ENCODE assay signal across 8 cellular contexts in the genomic region with DNA sequence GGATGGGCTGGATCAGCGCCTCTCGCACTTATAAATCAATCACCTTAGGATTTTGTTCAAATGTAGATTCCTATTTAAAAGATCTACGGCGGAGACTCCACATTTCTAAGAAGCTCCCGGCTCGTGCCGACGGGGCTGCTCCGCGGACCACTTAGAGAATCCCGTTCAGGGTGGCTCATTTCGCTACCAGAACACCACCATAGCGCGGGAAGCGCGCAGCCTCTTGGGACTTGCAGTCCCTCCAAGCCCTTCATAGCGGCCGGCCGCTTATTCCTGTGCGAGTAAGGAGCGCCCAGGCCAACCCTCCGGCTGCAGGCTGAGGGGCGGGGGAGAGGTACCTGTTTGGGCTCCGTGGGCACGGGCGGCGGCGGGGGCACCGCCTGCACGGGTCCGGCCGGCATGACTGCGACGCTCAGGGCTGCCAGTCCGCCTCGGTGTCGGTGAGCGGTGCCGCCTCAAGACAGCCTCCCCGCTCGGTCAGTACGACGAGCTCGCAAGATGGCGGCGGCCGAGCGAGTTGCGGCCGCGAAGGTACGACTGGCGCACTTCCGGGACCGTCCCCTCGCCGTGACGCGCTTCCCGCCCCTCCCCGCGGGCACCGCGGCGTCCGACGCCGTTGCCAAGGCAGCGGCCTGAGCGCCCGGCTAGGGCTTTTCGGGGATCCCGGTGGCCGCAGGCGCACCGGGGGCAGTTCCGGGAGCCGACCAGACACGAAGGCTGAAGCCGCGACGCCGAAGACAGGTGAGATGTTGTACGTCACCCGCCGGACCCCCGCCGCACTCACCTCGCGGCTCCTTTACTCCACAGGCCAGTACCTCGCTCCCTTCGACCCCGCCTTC. TPM values are rescaled to one million over a fixed set of nuclear protein-coding genes. Genes with fewer than 3 reads are reported as not detected.
DNase-seq lines count a peak whose midpoint lies in the region; ATAC-seq and TF ChIP-seq lines count a peak whose summit lies in the region.

A gene (plus strand): TSS at position 616 of the 839 bp plus-strand sequence. CDS start 8,994 bp downstream, outside the sequence.
A gene with protein sequence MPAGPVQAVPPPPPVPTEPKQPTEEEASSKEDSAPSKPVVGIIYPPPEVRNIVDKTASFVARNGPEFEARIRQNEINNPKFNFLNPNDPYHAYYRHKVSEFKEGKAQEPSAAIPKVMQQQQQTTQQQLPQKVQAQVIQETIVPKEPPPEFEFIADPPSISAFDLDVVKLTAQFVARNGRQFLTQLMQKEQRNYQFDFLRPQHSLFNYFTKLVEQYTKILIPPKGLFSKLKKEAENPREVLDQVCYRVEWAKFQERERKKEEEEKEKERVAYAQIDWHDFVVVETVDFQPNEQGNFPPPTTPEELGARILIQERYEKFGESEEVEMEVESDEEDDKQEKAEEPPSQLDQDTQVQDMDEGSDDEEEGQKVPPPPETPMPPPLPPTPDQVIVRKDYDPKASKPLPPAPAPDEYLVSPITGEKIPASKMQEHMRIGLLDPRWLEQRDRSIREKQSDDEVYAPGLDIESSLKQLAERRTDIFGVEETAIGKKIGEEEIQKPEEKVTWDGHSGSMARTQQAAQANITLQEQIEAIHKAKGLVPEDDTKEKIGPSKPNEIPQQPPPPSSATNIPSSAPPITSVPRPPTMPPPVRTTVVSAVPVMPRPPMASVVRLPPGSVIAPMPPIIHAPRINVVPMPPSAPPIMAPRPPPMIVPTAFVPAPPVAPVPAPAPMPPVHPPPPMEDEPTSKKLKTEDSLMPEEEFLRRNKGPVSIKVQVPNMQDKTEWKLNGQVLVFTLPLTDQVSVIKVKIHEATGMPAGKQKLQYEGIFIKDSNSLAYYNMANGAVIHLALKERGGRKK (minus strand): TSS at position 503 of the 839 bp plus-strand sequence. CDS start 102 bp downstream, at position 401.

- H3K36me3 ChIP-seq in NT2/D1 (ENCODE audit: insufficient read depth, insufficient read length, low read length) (peaks cover 37% of the 10 kb centered on the region), endodermal cell (ENCODE audit: control insufficient read depth, insufficient read depth, low read length) (peaks cover 23% of the 10 kb centered on the region), mesodermal cell (ENCODE audit: control insufficient read depth, insufficient read depth, low read length) (peaks cover 23% of the 10 kb centered on the region)

- peaks cover 2% of the 10 kb centered on the region for H3K27me3 Mint-ChIP-seq in endodermal cell (ENCODE audit: insufficient read depth)

- H3K4me3 ChIP-seq in NT2/D1 (ENCODE audit: insufficient read length, low read depth) (peak within 1 kb of the TSS; percentile 83), endodermal cell (ENCODE audit: low read length) (peak within 1 kb of the TSS; percentile 99), mesodermal cell (ENCODE audit: extremely low read depth, insufficient read depth, low read length, poor library complexity, severe bottlenecking) (peak within 1 kb of the TSS; percentile 70)

- H3K36me3 Mint-ChIP-seq in endodermal cell (ENCODE audit: low read depth), result peaks cover 19% of the 10 kb centered on the region

- H3K27ac ChIP-seq in endodermal cell (ENCODE audit: low read depth, low read length), result peak within 1 kb of the TSS; percentile 95
- H3K27ac ChIP-seq in mesodermal cell (ENCODE audit: low read depth, low read length, severe bottlenecking), result peak within 1 kb of the TSS; percentile 97

- in situ Hi-C loops in Caki2 (cut with HindIII; ENCODE audit: low pct_unique_long_range_greater_than_20kb, low sequenced_read_pairs), result no loop called here

- H3K9me3 Mint-ChIP-seq in endodermal cell, result no peaks in the 10 kb centered on the region

- peak within 1 kb of the TSS; percentile 97 for H3K27ac Mint-ChIP-seq in endodermal cell

- H3K9me3 ChIP-seq in NT2/D1 (ENCODE audit: insufficient read depth, low read length), result no peaks in the 10 kb centered on the region
- H3K9me3 ChIP-seq in endodermal cell (ENCODE audit: control insufficient read depth, low read length), result no peaks in the 10 kb centered on the region
- H3K9me3 ChIP-seq in mesodermal cell (ENCODE audit: control insufficient read depth, low read length), result no peaks in the 10 kb centered on the region

- peaks cover 25% of the 10 kb centered on the region for H3K4me1 Mint-ChIP-seq in endodermal cell

- peak within 1 kb of the TSS; percentile 97 for H3K4me3 Mint-ChIP-seq in endodermal cell

- DNase-seq in Caki2 (ENCODE audit: low read depth) (peak; percentile 93), HT1080 (ENCODE audit: low read depth) (peak; percentile 84), NT2/D1 (ENCODE audit: low read depth, low spot score) (peak; percentile 75), endodermal cell (peak; percentile 96)
- peak; percentile 61 for DNase-seq in activated CD8-positive, alpha-beta memory T cell treated with anti-CD3 and anti-CD28 coated beads, Interleukin-2, amount 50 U/mL, for 24 hours (ENCODE audit: extremely low read depth)
- peak; percentile 67 for DNase-seq in stimulated activated CD8-positive, alpha-beta memory T cell treated with anti-CD3 and anti-CD28 coated beads, Interleukin-15, amount 100 ng/mL, for 1 hour (ENCODE audit: low read depth)

- H3K27me3 ChIP-seq in NT2/D1 (ENCODE audit: insufficient read depth, insufficient read length) (no peaks in the 10 kb centered on the region), endodermal cell (ENCODE audit: control insufficient read depth, insufficient read depth, low read length, poor library complexity, severe bottlenecking) (no peaks in the 10 kb centered on the region)

- H3K9ac ChIP-seq in NT2/D1 (ENCODE audit: insufficient read length, low read depth) (peak within 1 kb of the TSS; percentile 95), endodermal cell (ENCODE audit: extremely low read depth, low read length, poor library complexity, severe bottlenecking) (peak within 1 kb of the TSS; percentile 94)

- 0 to 1% methylated on average over 37 to 93 of the region's 93 CpGs for WGBS in endodermal cell (ENCODE audit: insufficient coverage in 1 of 2, insufficient read length in 1 of 2), 2 experiments
- 0 to 1% methylated on average over 78 to 87 of the region's 93 CpGs for WGBS in mesodermal cell (ENCODE audit: insufficient coverage in 2 of 2), 2 experiments

- no peak for TF ChIP-seq CTCF in endodermal cell (conservative IDR thresholded peaks at IDR 0.05)

- ATAC-seq in GM21367 (IDR thresholded peaks at IDR 0.05; ENCODE audit: unreplicated experiment), result peak; percentile 78

- peaks cover 7% of the 10 kb centered on the region for H3K4me1 ChIP-seq in NT2/D1 (ENCODE audit: insufficient read depth, insufficient read length)
- H3K4me1 ChIP-seq in endodermal cell (ENCODE audit: control insufficient read depth, insufficient read depth, low read length), result peaks cover 5% of the 10 kb centered on the region
- peaks cover 9% of the 10 kb centered on the region for H3K4me1 ChIP-seq in mesodermal cell (ENCODE audit: control insufficient read depth, insufficient read depth, low read length, poor library complexity, severe bottlenecking)

RNA-seq across cellular contexts. Expression of the first gene that starts in this region (rescaled TPM):
- total RNA-seq in Caki2 (2014; rRNA removed; shearing (Covaris generic); ENCODE audit: low replicate concordance), result 2.0 and 2.2 TPM in 2 replicates
- 2.8 and 3.1 TPM in 2 replicates for total RNA-seq in HT1080 (2014; rRNA removed; shearing (Covaris generic))
- 2.0 and 2.4 TPM in 2 replicates for polyA plus RNA-seq in HT1080 (2015; cell fraction: cytosol; rRNA removed)
- polyA plus RNA-seq in HT1080 (2015; cell fraction: nucleus; rRNA removed), result 1.4 and 2.8 TPM in 2 replicates
- 1 to 10 TPM; 6.1 to 7.2 TPM for total RNA-seq in endodermal cell
- 6.6 TPM for polyA plus RNA-seq in endodermal cell (2013, experiment 1 of 2)
- polyA plus RNA-seq in endodermal cell (2013, experiment 2 of 2), result 4.5 TPM
- 3.0 TPM for polyA plus RNA-seq in mesodermal cell (2013, experiment 1 of 2)
- polyA plus RNA-seq in mesodermal cell (2013, experiment 2 of 2), result 2.5 TPM

RNA-seq across cellular contexts. Expression of the second gene that starts in this region (rescaled TPM):
- total RNA-seq in Caki2 (2014; rRNA removed; shearing (Covaris generic); ENCODE audit: low replicate concordance), result 12.7 and 15.5 TPM in 2 replicates
- total RNA-seq in HT1080 (2014; rRNA removed; shearing (Covaris generic)), result 54.1 and 133 TPM in 2 replicates
- polyA plus RNA-seq in HT1080 (2015; cell fraction: cytosol; rRNA removed), result 115 and 140 TPM in 2 replicates
- polyA plus RNA-seq in HT1080 (2015; cell fraction: nucleus; rRNA removed), result 206 and 230 TPM in 2 replicates
- 100 to 1,000 TPM; 191 to 195 TPM for total RNA-seq in endodermal cell
- 147 TPM for polyA plus RNA-seq in endodermal cell (2013, experiment 1 of 2)
- polyA plus RNA-seq in endodermal cell (2013, experiment 2 of 2), result 128 TPM
- 114 TPM for polyA plus RNA-seq in mesodermal cell (2013, experiment 1 of 2)
- 95.6 TPM for polyA plus RNA-seq in mesodermal cell (2013, experiment 2 of 2)

Comparison
In these comparisons a context has a peak if more than half of its experiments do, and no peak if none do; other contexts are left out.
1. Peak in every context shown above with its lines: DNase-seq, ATAC-seq, H3K4me3 ChIP-seq and H3K27ac ChIP-seq.